8 cellular contexts compared by ENCODE assay signal in the genomic region with DNA sequence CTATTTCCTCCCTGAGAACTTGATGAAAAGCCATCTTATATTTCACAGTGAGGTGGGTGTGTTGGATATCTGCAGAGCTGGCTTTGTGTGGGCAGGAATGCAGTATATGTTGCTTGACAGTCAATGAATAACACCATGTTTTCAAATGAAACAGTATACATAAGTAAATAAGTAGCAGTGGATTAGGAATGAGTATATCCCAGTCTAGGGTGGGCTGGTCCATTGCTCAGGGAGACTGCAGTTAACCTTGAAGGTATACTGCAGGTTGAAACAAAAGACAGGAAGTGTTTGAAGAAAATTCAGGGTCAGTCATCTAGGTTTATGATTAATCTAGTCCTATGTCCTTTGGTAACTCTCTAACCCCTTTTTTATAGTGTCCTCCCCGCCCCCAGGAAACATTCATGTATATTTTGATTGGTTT. TPM values are rescaled to one million over a fixed set of nuclear protein-coding genes. Genes with fewer than 3 reads are reported as not detected.
A peak's percentile ranks its signal among the peaks of the same experiment; 100 is the strongest.
DNase-seq lines count a peak whose midpoint lies in the region; ATAC-seq, FAIRE-seq and TF ChIP-seq lines count a peak whose summit lies in the region.

No MANE protein-coding gene starts in this region.

- H3K4me1 ChIP-seq in mesodermal cell (ENCODE audit: control insufficient read depth, insufficient read depth, low read length, poor library complexity, severe bottlenecking) = peaks cover 38% of the 10 kb centered on the region

- peak overlapping the region; percentile 81 for H3K27ac Mint-ChIP-seq in stimulated activated naive CD8-positive, alpha-beta T cell treated with anti-CD3 and anti-CD28 coated beads, Interleukin-15, Interleukin-2, amounts not matched to agents 100 ng/mL and 50 ng/mL, for 24 hours
- peak overlapping the region; percentile 96 to 99 (median 98) for H3K27ac Mint-ChIP-seq in brain

- no peak for ATAC-seq in stimulated activated naive CD8-positive, alpha-beta T cell treated with anti-CD3 and anti-CD28 coated beads, Interleukin-15, Interleukin-2, amounts not matched to agents 100 U/mL and 50 U/mL, for 24 hours
- ATAC-seq in HG02973 (IDR thresholded peaks at IDR 0.05; ENCODE audit: unreplicated experiment) (no peak), HG03469 (IDR thresholded peaks at IDR 0.05; ENCODE audit: unreplicated experiment) (no peak)

- H3K27me3 Mint-ChIP-seq in stimulated activated naive CD8-positive, alpha-beta T cell treated with anti-CD3 and anti-CD28 coated beads, Interleukin-15, Interleukin-2, amounts not matched to agents 100 ng/mL and 50 ng/mL, for 24 hours = peaks cover 27% of the 10 kb centered on the region
- H3K27me3 Mint-ChIP-seq in brain = peaks cover 18% of the 10 kb centered on the region

- no CpG with 5 or more reads among the region's 1 CpG for WGBS in mesodermal cell (ENCODE audit: insufficient coverage in 2 of 2), 2 experiments

- H3K36me3 Mint-ChIP-seq in stimulated activated naive CD8-positive, alpha-beta T cell treated with anti-CD3 and anti-CD28 coated beads, Interleukin-15, Interleukin-2, amounts not matched to agents 100 ng/mL and 50 ng/mL, for 24 hours (ENCODE audit: low read depth) = no peaks in the 10 kb centered on the region
- peaks cover 18% of the 10 kb centered on the region for H3K36me3 Mint-ChIP-seq in brain

- no peaks in the 10 kb centered on the region for H3K9me3 Mint-ChIP-seq in stimulated activated naive CD8-positive, alpha-beta T cell treated with anti-CD3 and anti-CD28 coated beads, Interleukin-15, Interleukin-2, amounts not matched to agents 100 ng/mL and 50 ng/mL, for 24 hours
- H3K9me3 Mint-ChIP-seq in brain = no peaks in the 10 kb centered on the region

- FAIRE-seq in HTR-8/SVneo (lab: Jason Lieb, UNC) = no peak

- H3K27ac ChIP-seq in mesodermal cell (ENCODE audit: low read depth, low read length, severe bottlenecking) = no peak overlapping the region

- peaks cover 28% of the 10 kb centered on the region for H3K36me3 ChIP-seq in mesodermal cell (ENCODE audit: control insufficient read depth, insufficient read depth, low read length)

- DNase-seq in stimulated activated naive CD8-positive, alpha-beta T cell treated with anti-CD3 and anti-CD28 coated beads, Interleukin-15, Interleukin-2, amounts not matched to agents 100 U/mL and 50 U/mL, for 24 hours = no peak
- DNase-seq in HTR-8/SVneo (ENCODE audit: insufficient read length, low spot score) = no peak
- no peak for DNase-seq in cerebellar cortex (ENCODE audit: low spot score)

- H3K4me3 ChIP-seq in mesodermal cell (ENCODE audit: extremely low read depth, insufficient read depth, low read length, poor library complexity, severe bottlenecking) = peak overlapping the region; percentile 100

- peak overlapping the region; percentile 92 for H3K4me3 Mint-ChIP-seq in stimulated activated naive CD8-positive, alpha-beta T cell treated with anti-CD3 and anti-CD28 coated beads, Interleukin-15, Interleukin-2, amounts not matched to agents 100 ng/mL and 50 ng/mL, for 24 hours
- peak overlapping the region; percentile 97 to 100 (median 100) for H3K4me3 Mint-ChIP-seq in brain

- H3K9me3 ChIP-seq in mesodermal cell (ENCODE audit: control insufficient read depth, low read length) = no peaks in the 10 kb centered on the region

- TF ChIP-seq CTCF in brain (conservative IDR thresholded peaks at IDR 0.05) = no peak

- H3K4me1 Mint-ChIP-seq in stimulated activated naive CD8-positive, alpha-beta T cell treated with anti-CD3 and anti-CD28 coated beads, Interleukin-15, Interleukin-2, amounts not matched to agents 100 ng/mL and 50 ng/mL, for 24 hours (ENCODE audit: low read depth) = peaks cover 31% of the 10 kb centered on the region
- H3K4me1 Mint-ChIP-seq in brain = peaks cover 82% of the 10 kb centered on the region

RNA-seq across cellular contexts. Expression of gene CTTNBP2NL, which starts 1.0 kb away (rescaled TPM):
- polyA plus RNA-seq in brain (ENCODE audit: insufficient read depth, low read depth, low replicate concordance) = 17.0 TPM
- 24.7 TPM for polyA plus RNA-seq in mesodermal cell (2013, experiment 1 of 2)
- 28.0 TPM for polyA plus RNA-seq in mesodermal cell (2013, experiment 2 of 2)
